ENCODE assay signal across 1 cellular context in genomic region chr12:98515368-98516183, GRCh38.
TF ChIP-seq lines count a peak whose summit lies in the region.

TSS of gene TMPO (plus strand) at chr12:98515590. CDS start at chr12:98515868, 278 bp downstream.

TF ChIP-seq in HepG2, 621 proteins besides CTCF, POLR2A, EP300 and RAD21 (continued from another document and continues in another):
- TF ChIP-seq ZNF138 (CRISPR knock-in tag; IDR thresholded peaks at IDR 0.05; ENCODE audit: low read depth) (no peak; the same call in 1 of the 2 replicates), ZNF282 (IDR thresholded peaks at IDR 0.05; ENCODE audit: partially characterized antibody) (no peak), KDM3A (CRISPR knock-in tag; IDR thresholded peaks at IDR 0.05; ENCODE audit: low read depth) (no peak), KLF15 (CRISPR knock-in tag; IDR thresholded peaks at IDR 0.05; ENCODE audit: borderline replicate concordance) (peak; percentile 87), RBFOX2 (IDR thresholded peaks at IDR 0.05; ENCODE audit: low read depth, low read length) (peak; percentile 93), ATRX (CRISPR knock-in tag; IDR thresholded peaks at IDR 0.05; ENCODE audit: borderline replicate concordance) (no peak), ZNF737 (CRISPR knock-in tag; IDR thresholded peaks at IDR 0.05; ENCODE audit: borderline replicate concordance) (no peak), ZMAT3 (CRISPR knock-in tag; conservative IDR thresholded peaks at IDR 0.05) (0 out of 2 replicates have a peak, but pooled peaks have one; percentile 12), ZNF382 (CRISPR knock-in tag; IDR thresholded peaks at IDR 0.05; ENCODE audit: borderline replicate concordance) (no peak), ZNF253 (CRISPR knock-in tag; IDR thresholded peaks at IDR 0.05; ENCODE audit: borderline replicate concordance) (no peak), SMARCC2 (IDR thresholded peaks at IDR 0.05) (no peak), CBX2 (IDR thresholded peaks at IDR 0.05; ENCODE audit: low read depth, low read length) (no peak), CBX2 (CRISPR knock-in tag; IDR thresholded peaks at IDR 0.05; ENCODE audit: low read depth) (no peak), ZNF605 (CRISPR knock-in tag; IDR thresholded peaks at IDR 0.05) (peak; percentile 73; the same call in 1 of the 2 replicates), TCF12 (IDR thresholded peaks at IDR 0.05) (no peak), TCF12 (CRISPR knock-in tag; IDR thresholded peaks at IDR 0.05) (0 out of 2 replicates have a peak, but pooled peaks have one; percentile 32), ZNF343 (CRISPR knock-in tag; IDR thresholded peaks at IDR 0.05) (0 out of 2 replicates have a peak, but pooled peaks have one; percentile 56), ZNF703 (CRISPR knock-in tag; IDR thresholded peaks at IDR 0.05; ENCODE audit: borderline replicate concordance) (0 out of 2 replicates have a peak, but pooled peaks have one; percentile 53), HIC2 (CRISPR knock-in tag; IDR thresholded peaks at IDR 0.05; ENCODE audit: low read depth) (0 out of 2 replicates have a peak, but pooled peaks have one; percentile 25), SAP130 (CRISPR knock-in tag; IDR thresholded peaks at IDR 0.05; ENCODE audit: low read depth) (peak; percentile 83), ZSCAN25 (CRISPR knock-in tag; IDR thresholded peaks at IDR 0.05) (peak; percentile 49; the same call in 1 of the 2 replicates), SETDB1 (CRISPR knock-in tag; IDR thresholded peaks at IDR 0.05; ENCODE audit: borderline replicate concordance) (no peak), ATAD3A (CRISPR knock-in tag; IDR thresholded peaks at IDR 0.05) (no peak), GLI4 (CRISPR knock-in tag; IDR thresholded peaks at IDR 0.05; ENCODE audit: borderline replicate concordance) (no peak), MED8 (CRISPR knock-in tag; IDR thresholded peaks at IDR 0.05; ENCODE audit: insufficient replicate concordance) (peak; percentile 82), PHF21A (CRISPR knock-in tag; IDR thresholded peaks at IDR 0.05) (no peak; the same call in 1 of the 2 replicates), ZNF674 (CRISPR knock-in tag; IDR thresholded peaks at IDR 0.05; ENCODE audit: low read depth) (no peak), ZNF777 (CRISPR knock-in tag; IDR thresholded peaks at IDR 0.05) (no peak; the same call in 1 of the 2 replicates), PRDM15 (CRISPR knock-in tag; IDR thresholded peaks at IDR 0.05) (peak; percentile 55; the same call in 1 of the 2 replicates), CREB3 (CRISPR knock-in tag; IDR thresholded peaks at IDR 0.05) (peak; percentile 71; the same call in 1 of the 2 replicates), ZSCAN5A (CRISPR knock-in tag; IDR thresholded peaks at IDR 0.05; ENCODE audit: borderline replicate concordance) (0 out of 2 replicates have a peak, but pooled peaks have one; percentile 22), CHD4 (IDR thresholded peaks at IDR 0.05; ENCODE audit: borderline replicate concordance, low read length) (no peak), TOPORS (CRISPR knock-in tag; IDR thresholded peaks at IDR 0.05) (peak; percentile 43; the same call in 1 of the 2 replicates), CEBPB (IDR thresholded peaks at IDR 0.05; ENCODE audit: borderline replicate concordance, low read depth, low read length) (no peak), MATR3 (CRISPR knock-in tag; IDR thresholded peaks at IDR 0.05) (no peak), ELF1 (CRISPR knock-in tag; IDR thresholded peaks at IDR 0.05) (no peak), HNF4A (CRISPR knock-in tag; IDR thresholded peaks at IDR 0.05) (no peak), ZFP37 (CRISPR knock-in tag; IDR thresholded peaks at IDR 0.05; ENCODE audit: borderline replicate concordance) (no peak), AHDC1 (CRISPR knock-in tag; IDR thresholded peaks at IDR 0.05; ENCODE audit: borderline replicate concordance) (no peak), TEF (CRISPR knock-in tag; IDR thresholded peaks at IDR 0.05) (0 out of 2 replicates have a peak, but pooled peaks have one; percentile 62), ZNF350 (CRISPR knock-in tag; IDR thresholded peaks at IDR 0.05; ENCODE audit: borderline replicate concordance, low read depth) (peak; percentile 53; the same call in 1 of the 2 replicates), NR1H2 (CRISPR knock-in tag; IDR thresholded peaks at IDR 0.05; ENCODE audit: borderline replicate concordance, low read depth) (no peak)
- TF ChIP-seq, protein P1, sequence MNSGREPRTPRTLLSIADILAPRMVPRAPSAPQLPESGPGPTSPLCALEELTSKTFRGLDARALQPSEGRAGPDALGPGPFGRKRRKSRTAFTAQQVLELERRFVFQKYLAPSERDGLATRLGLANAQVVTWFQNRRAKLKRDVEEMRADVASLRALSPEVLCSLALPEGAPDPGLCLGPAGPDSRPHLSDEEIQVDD (CRISPR knock-in tag; IDR thresholded peaks at IDR 0.05; ENCODE audit: borderline replicate concordance), result peak; percentile 25; the same call in 1 of the 2 replicates
- TF ChIP-seq, protein P2, sequence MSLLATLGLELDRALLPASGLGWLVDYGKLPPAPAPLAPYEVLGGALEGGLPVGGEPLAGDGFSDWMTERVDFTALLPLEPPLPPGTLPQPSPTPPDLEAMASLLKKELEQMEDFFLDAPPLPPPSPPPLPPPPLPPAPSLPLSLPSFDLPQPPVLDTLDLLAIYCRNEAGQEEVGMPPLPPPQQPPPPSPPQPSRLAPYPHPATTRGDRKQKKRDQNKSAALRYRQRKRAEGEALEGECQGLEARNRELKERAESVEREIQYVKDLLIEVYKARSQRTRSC (CRISPR knock-in tag; IDR thresholded peaks at IDR 0.05; ENCODE audit: low read depth), result peak; percentile 78; the same call in 1 of the 2 replicates
- TF ChIP-seq, protein P3, sequence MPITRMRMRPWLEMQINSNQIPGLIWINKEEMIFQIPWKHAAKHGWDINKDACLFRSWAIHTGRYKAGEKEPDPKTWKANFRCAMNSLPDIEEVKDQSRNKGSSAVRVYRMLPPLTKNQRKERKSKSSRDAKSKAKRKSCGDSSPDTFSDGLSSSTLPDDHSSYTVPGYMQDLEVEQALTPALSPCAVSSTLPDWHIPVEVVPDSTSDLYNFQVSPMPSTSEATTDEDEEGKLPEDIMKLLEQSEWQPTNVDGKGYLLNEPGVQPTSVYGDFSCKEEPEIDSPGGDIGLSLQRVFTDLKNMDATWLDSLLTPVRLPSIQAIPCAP (CRISPR knock-in tag; IDR thresholded peaks at IDR 0.05; ENCODE audit: low read depth), result no peak
- TF ChIP-seq, protein P4, sequence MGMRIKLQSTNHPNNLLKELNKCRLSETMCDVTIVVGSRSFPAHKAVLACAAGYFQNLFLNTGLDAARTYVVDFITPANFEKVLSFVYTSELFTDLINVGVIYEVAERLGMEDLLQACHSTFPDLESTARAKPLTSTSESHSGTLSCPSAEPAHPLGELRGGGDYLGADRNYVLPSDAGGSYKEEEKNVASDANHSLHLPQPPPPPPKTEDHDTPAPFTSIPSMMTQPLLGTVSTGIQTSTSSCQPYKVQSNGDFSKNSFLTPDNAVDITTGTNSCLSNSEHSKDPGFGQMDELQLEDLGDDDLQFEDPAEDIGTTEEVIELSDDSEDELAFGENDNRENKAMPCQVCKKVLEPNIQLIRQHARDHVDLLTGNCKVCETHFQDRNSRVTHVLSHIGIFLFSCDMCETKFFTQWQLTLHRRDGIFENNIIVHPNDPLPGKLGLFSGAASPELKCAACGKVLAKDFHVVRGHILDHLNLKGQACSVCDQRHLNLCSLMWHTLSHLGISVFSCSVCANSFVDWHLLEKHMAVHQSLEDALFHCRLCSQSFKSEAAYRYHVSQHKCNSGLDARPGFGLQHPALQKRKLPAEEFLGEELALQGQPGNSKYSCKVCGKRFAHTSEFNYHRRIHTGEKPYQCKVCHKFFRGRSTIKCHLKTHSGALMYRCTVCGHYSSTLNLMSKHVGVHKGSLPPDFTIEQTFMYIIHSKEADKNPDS (CRISPR knock-in tag; IDR thresholded peaks at IDR 0.05), result no peak
